Comparison of ENCODE assay signal across 10 cellular contexts in genomic region chr2:27218614-27219013, GRCh38. TPM values are rescaled to one million over a fixed set of nuclear protein-coding genes. Genes with fewer than 3 reads are reported as not detected.
DNase-seq lines count a peak whose midpoint lies in the region; ATAC-seq, FAIRE-seq and TF ChIP-seq lines count a peak whose summit lies in the region.
"Had no signal": no experiment of that assay in that cellular context is flagged by ENCODE, and none has a peak within 500 bp of the region (broad histone marks: within the 10 kb centered on the region; RNA-seq: fewer than 3 reads in every experiment).

No MANE protein-coding gene starts in this region.

- H3K4me3 ChIP-seq in GM06990 (replicated peaks; ENCODE audit: low read depth, low read length) (peak overlapping the region; percentile 94), Karpas-422 (ENCODE audit: low read length) (peak overlapping the region; percentile 75), GM12878 (peak overlapping the region; percentile 79), neural cell (ENCODE audit: low read length) (peak overlapping the region; percentile 86), uterus (no peak overlapping the region)

- H3K27me3 ChIP-seq in GM06990 (replicated peaks; ENCODE audit: control insufficient read depth, insufficient read depth, low read length) (no peaks in the 10 kb centered on the region), Karpas-422 (ENCODE audit: low read length) (no peaks in the 10 kb centered on the region), GM12878 (replicated peaks in 1 of 2; ENCODE audit: control insufficient read depth in 2 of 2, insufficient read depth in 2 of 2, low read length in 1 of 2) (no peaks in the 10 kb centered on the region), neural cell (ENCODE audit: insufficient read depth, low read depth, low read length) (no peaks in the 10 kb centered on the region), uterus (no peaks in the 10 kb centered on the region)

- no peak for DNase-seq in GM06990 (ENCODE audit: extremely low read depth, insufficient read length)
- peak; percentile 84 for DNase-seq in Karpas-422
- no peak for DNase-seq in GM12878 (ENCODE audit: low read depth, low spot score)
- DNase-seq in uterus: no peak
- DNase-seq in amniotic stem cell (lab: John Stamatoyannopoulos, UW): no peak
- DNase-seq: SHP77 had no signal

- TF ChIP-seq CTCF in GM06990 (IDR thresholded peaks at IDR 0.05; ENCODE audit: insufficient read depth, low read length, poor library complexity, severe bottlenecking) (no peak), GM12878 (IDR thresholded peaks at IDR 0.05 in 2 of 3, conservative IDR thresholded peaks at IDR 0.05 in 1 of 3; ENCODE audit: control insufficient read depth in 2 of 3, extremely low read depth in 1 of 3, insufficient read depth in 1 of 3, low read depth in 3 of 3, low read length in 3 of 3) (no peak), neural cell (IDR thresholded peaks at IDR 0.05; ENCODE audit: poor library complexity, severe bottlenecking) (no peak), uterus (IDR thresholded peaks at IDR 0.05) (no peak)

- H3K27ac ChIP-seq in Karpas-422 (ENCODE audit: low read length) (peak overlapping the region; percentile 83), GM12878 (ENCODE audit: control insufficient read depth, insufficient read depth) (peak overlapping the region; percentile 83), neural cell (ENCODE audit: low read length) (no peak overlapping the region), uterus (no peak overlapping the region)
- H3K27ac ChIP-seq: prostate gland had no signal

- no peak for ATAC-seq in GM12878
- no peak for ATAC-seq in HG03520 (IDR thresholded peaks at IDR 0.05; ENCODE audit: unreplicated experiment)
- no peak for ATAC-seq in GM18519 (IDR thresholded peaks at IDR 0.05; ENCODE audit: low FRiP score, unreplicated experiment)

- WGBS in GM12878 (ENCODE audit: insufficient coverage, insufficient replicate concordance, low lambda C conversion rate, missing lambda C conversion rate): 35% methylated on average over 4 of the region's 4 CpGs

- in situ Hi-C loops in GM12878 (cut with MboI): no loop called here

- H3K4me1 ChIP-seq in Karpas-422 (ENCODE audit: low read length): peaks cover 45% of the 10 kb centered on the region
- peaks cover 3% of the 10 kb centered on the region; the same call in 1 of the 2 replicates for H3K4me1 ChIP-seq in GM12878 (ENCODE audit: control insufficient read depth, insufficient read depth, low read length)
- H3K4me1 ChIP-seq in uterus: no peaks in the 10 kb centered on the region

- H3K9ac ChIP-seq in Karpas-422 (ENCODE audit: low read length) (peak overlapping the region; percentile 91), GM12878 (ENCODE audit: control insufficient read depth, insufficient read depth, low read length) (peak overlapping the region; percentile 93), neural cell (ENCODE audit: low read length) (no peak overlapping the region)

- peaks cover 21% of the 10 kb centered on the region for H3K36me3 ChIP-seq in GM06990 (ENCODE audit: control insufficient read depth, insufficient read depth, low read length)
- H3K36me3 ChIP-seq in Karpas-422 (ENCODE audit: insufficient read depth, low read length): peaks cover 50% of the 10 kb centered on the region
- H3K36me3 ChIP-seq in GM12878 (ENCODE audit: control insufficient read depth in 2 of 2, insufficient read depth in 2 of 2, low read length in 1 of 2): peaks cover 5 to 8% of the 10 kb centered on the region in 2 experiments
- no peaks in the 10 kb centered on the region for H3K36me3 ChIP-seq in neural cell (ENCODE audit: insufficient read depth, low read length)
- H3K36me3 ChIP-seq in uterus: no peaks in the 10 kb centered on the region
- H3K36me3 ChIP-seq: prostate gland had no signal

- H2AFZ ChIP-seq in Karpas-422 (ENCODE audit: low read length) (no peak overlapping the region), GM12878 (ENCODE audit: control insufficient read depth, low read depth, low read length) (no peak overlapping the region), neural cell (ENCODE audit: low read depth, low read length) (no peak overlapping the region)

- intact Hi-C loops in GM12878 (cut with micrococcal nuclease; ENCODE audit: unreplicated experiment) (loop anchor here (10.0 kb wide), 1 partner anchor 136 kb away; the partner anchor contains the start of gene GTF3C2), uterus (cut with DNase I; ENCODE audit: low total_unique reads) (no loop called here)

- H3K4me2 ChIP-seq in Karpas-422 (ENCODE audit: low read depth, low read length, poor library complexity, severe bottlenecking): peak overlapping the region; percentile 82
- peak overlapping the region; percentile 97 for H3K4me2 ChIP-seq in GM12878 (ENCODE audit: control insufficient read depth, insufficient read depth)
- no peak overlapping the region for H3K4me2 ChIP-seq in neural cell (ENCODE audit: low read length)

- BruUV-seq in GM12878 (replicated peaks; lab: Mats Ljungman, UMichigan): no TSS peak

- SMC1A ChIA-PET in GM12878 (lab: Charles Lee; ENCODE audit: uncharacterized antibody, unreplicated experiment): interaction anchor here (0.9 to 1.3 kb wide), 2 partner anchors 84 to 86 kb away, joined by 3 read pairs; no protein-coding TSS in a partner anchor

- no peaks in the 10 kb centered on the region for H3F3A ChIP-seq in neural cell (ENCODE audit: insufficient read depth, low read length, poor library complexity, severe bottlenecking)

- no peak for TF ChIP-seq POLR2A in GM12878 (IDR thresholded peaks at IDR 0.05; ENCODE audit: low read depth, low read length)
- TF ChIP-seq POLR2A in uterus (IDR thresholded peaks at IDR 0.05): no peak

- TF ChIP-seq RAD21 in GM12878 (IDR thresholded peaks at IDR 0.05; ENCODE audit: insufficient read depth, low read depth, low read length): no peak
- TF ChIP-seq RAD21 in neural cell (conservative IDR thresholded peaks at IDR 0.05): no peak

- CTCF ChIA-PET in GM12878 (lab: Yijun Ruan, JAX): interaction anchor here (0.5 to 1.8 kb wide), 5 partner anchors 27 to 296 kb away, joined by 3 to 5 read pairs (median 4); no protein-coding TSS in a partner anchor

- H3K9me3 ChIP-seq in Karpas-422 (ENCODE audit: low read length) (no peaks in the 10 kb centered on the region), GM12878 (replicated peaks; ENCODE audit: control insufficient read depth, insufficient read depth, low read length) (no peaks in the 10 kb centered on the region), neural cell (ENCODE audit: low read length) (no peaks in the 10 kb centered on the region), uterus (no peaks in the 10 kb centered on the region)
- H3K9me3 ChIP-seq: prostate gland had no signal

- TF ChIP-seq EP300 in GM12878 (IDR thresholded peaks at IDR 0.05; ENCODE audit: borderline replicate concordance in 1 of 2, control insufficient read depth in 1 of 2, low read depth in 2 of 2, low read length in 2 of 2) (no peak), neural cell (conservative IDR thresholded peaks at IDR 0.05; ENCODE audit: poor library complexity, severe bottlenecking) (no peak)

- H3K9me2 ChIP-seq in Karpas-422 (replicated peaks; ENCODE audit: insufficient read depth, low read length) (no peaks in the 10 kb centered on the region), neural cell (ENCODE audit: insufficient read depth, low read length) (no peaks in the 10 kb centered on the region)

- POLR2A ChIA-PET in GM12878 (lab: Charles Lee): no interaction called here

- no peak for FAIRE-seq in GM12878 (lab: Jason Lieb, UNC)

- H3K79me2 ChIP-seq in Karpas-422 (ENCODE audit: low read length) (peaks cover 41% of the 10 kb centered on the region), GM12878 (ENCODE audit: control insufficient read depth, insufficient read depth, low read length) (peaks cover 23% of the 10 kb centered on the region), neural cell (replicated peaks; ENCODE audit: insufficient read depth, low read length) (peaks cover under 1% of the 10 kb centered on the region)

- RAD21 ChIA-PET in GM12878 (lab: Charles Lee; ENCODE audit: unreplicated experiment): interaction anchor here (0.6 to 1.2 kb wide), 5 partner anchors 61 to 1349 kb away, joined by 3 to 5 read pairs (median 4); partner anchors contain the start of gene ABHD1

- H4K20me1 ChIP-seq in Karpas-422 (ENCODE audit: insufficient read depth, low read depth, low read length): peaks cover 9% of the 10 kb centered on the region; the same call in 1 of the 2 replicates
- no peaks in the 10 kb centered on the region for H4K20me1 ChIP-seq in GM12878 (ENCODE audit: control insufficient read depth, insufficient read depth)
- H4K20me1 ChIP-seq in neural cell (ENCODE audit: insufficient read depth): no peaks in the 10 kb centered on the region

RNA-seq across cellular contexts. Expression of gene CAD, which starts 1.4 kb away (rescaled TPM):
- total RNA-seq in Karpas-422 (2014; rRNA removed; shearing (Covaris generic); ENCODE audit: low replicate concordance): 69.5 and 71.4 TPM in 2 replicates
- 102 and 104 TPM in 2 replicates for total RNA-seq in GM12878 (2013; cell fraction: nucleolus; rRNA removed)
- total RNA-seq in GM12878 (2014; rRNA removed) (48.3 and 66.1 TPM in 2 replicates), GM12878 (2014; rRNA removed; fragmentation: Illumina TruSeq; extraction: Trizol) (22.8 and 23.8 TPM in 2 replicates), GM12878 (2021) (101 and 119 TPM in 2 replicates), uterus (10 to 100 TPM in 3 of 4 donors, 1 to 10 TPM in 1; 5.9 to 47.2 (median 31.3) TPM)
- 22.0 TPM for polyA plus RNA-seq in GM12878 (2011; ENCODE audit: low read depth)
- polyA plus RNA-seq in GM12878 (2011; rRNA removed) (12.0 and 24.9 TPM in 2 replicates), GM12878 (2014; fragmentation: Illumina TruSeq; extraction: Trizol) (18.5 and 43.5 TPM in 2 replicates), GM12878 (2014; fragmentation: Nextera tagmentation; extraction: Ambion mirVana) (10 to 100 TPM in 1 of 2 experiments, 1 to 10 TPM in 1; 7.6 to 12.1 TPM), GM12878 (2014; rRNA removed) (57.9 and 73.2 TPM in 2 replicates), GM12878 (2016; fragmentation: Nextera tagmentation; extraction: Ambion mirVana) (10 to 100 TPM; 68.2 to 75.5 TPM), neural cell (14.2 and 22.8 TPM in 2 replicates)
- polyA plus RNA-seq in GM12878 (2011; cell fraction: cytosol; rRNA removed): 31.8 and 34.4 TPM in 2 replicates
- polyA plus RNA-seq in GM12878 (2011; cell fraction: nucleus; rRNA removed): 212 and 266 TPM in 2 replicates
- polyA plus RNA-seq in GM12878 (2012): 34.2 and 37.0 TPM in 2 replicates
- 79.9 and 113 TPM in 2 replicates for polyA minus RNA-seq in GM12878 (2011; rRNA and poly(A)+ RNA removed)
- polyA minus RNA-seq in GM12878 (2011; cell fraction: cytosol; rRNA and poly(A)+ RNA removed): 50.4 and 85.0 TPM in 2 replicates
- polyA minus RNA-seq in GM12878 (2011; cell fraction: nucleus; rRNA and poly(A)+ RNA removed): 90.4 and 154 TPM in 2 replicates
- 16.8 and 19.5 TPM in 2 replicates for polyA minus RNA-seq in neural cell

RNA-seq across cellular contexts. Expression of gene SLC5A6, which starts 6.5 kb away (rescaled TPM):
- 23.7 and 38.4 TPM in 2 replicates for total RNA-seq in Karpas-422 (2014; rRNA removed; shearing (Covaris generic); ENCODE audit: low replicate concordance)
- total RNA-seq in GM12878 (2013; cell fraction: nucleolus; rRNA removed): 240 and 258 TPM in 2 replicates
- 52.3 and 53.9 TPM in 2 replicates for total RNA-seq in GM12878 (2014; rRNA removed)
- total RNA-seq in GM12878 (2014; rRNA removed; fragmentation: Illumina TruSeq; extraction: Trizol): 27.8 and 29.4 TPM in 2 replicates
- total RNA-seq in GM12878 (2021): 52.8 and 58.5 TPM in 2 replicates
- polyA plus RNA-seq in GM12878 (2011; ENCODE audit: low read depth): 20.7 TPM
- 50.6 and 101 TPM in 2 replicates for polyA plus RNA-seq in GM12878 (2011; rRNA removed)
- polyA plus RNA-seq in GM12878 (2011; cell fraction: cytosol; rRNA removed): 116 and 123 TPM in 2 replicates
- 527 and 554 TPM in 2 replicates for polyA plus RNA-seq in GM12878 (2011; cell fraction: nucleus; rRNA removed)
- 30.5 and 33.7 TPM in 2 replicates for polyA plus RNA-seq in GM12878 (2012)
- 35.7 and 42.6 TPM in 2 replicates for polyA plus RNA-seq in GM12878 (2014; fragmentation: Illumina TruSeq; extraction: Trizol)
- polyA plus RNA-seq in GM12878 (2014; fragmentation: Nextera tagmentation; extraction: Ambion mirVana): 10 to 100 TPM; 13.1 to 13.5 TPM
- polyA plus RNA-seq in GM12878 (2014; rRNA removed): 54.3 and 56.8 TPM in 2 replicates
- 10 to 100 TPM; 60.4 to 67.5 TPM for polyA plus RNA-seq in GM12878 (2016; fragmentation: Nextera tagmentation; extraction: Ambion mirVana)
- polyA minus RNA-seq in GM12878 (2011; rRNA and poly(A)+ RNA removed): 95.3 and 102 TPM in 2 replicates
- polyA minus RNA-seq in GM12878 (2011; cell fraction: cytosol; rRNA and poly(A)+ RNA removed): 24.2 and 31.5 TPM in 2 replicates
- 86.3 and 152 TPM in 2 replicates for polyA minus RNA-seq in GM12878 (2011; cell fraction: nucleus; rRNA and poly(A)+ RNA removed)
- polyA plus RNA-seq in neural cell: 64.3 and 98.4 TPM in 2 replicates
- 54.3 and 56.1 TPM in 2 replicates for polyA minus RNA-seq in neural cell
- 10 to 100 TPM; 20.5 to 69.7 (median 60.5) TPM for total RNA-seq in uterus

RNA-seq across cellular contexts. Expression of gene ATRAID, which starts 6.8 kb away (rescaled TPM):
- 125 and 167 TPM in 2 replicates for total RNA-seq in Karpas-422 (2014; rRNA removed; shearing (Covaris generic); ENCODE audit: low replicate concordance)
- 75.0 and 89.6 TPM in 2 replicates for total RNA-seq in GM12878 (2013; cell fraction: nucleolus; rRNA removed)
- total RNA-seq in GM12878 (2014; rRNA removed): 97.5 and 113 TPM in 2 replicates
- 79.5 and 80.7 TPM in 2 replicates for total RNA-seq in GM12878 (2014; rRNA removed; fragmentation: Illumina TruSeq; extraction: Trizol)
- 65.6 and 68.9 TPM in 2 replicates for total RNA-seq in GM12878 (2021)
- 62.0 TPM for polyA plus RNA-seq in GM12878 (2011; ENCODE audit: low read depth)
- 129 and 143 TPM in 2 replicates for polyA plus RNA-seq in GM12878 (2011; rRNA removed)
- polyA plus RNA-seq in GM12878 (2011; cell fraction: cytosol; rRNA removed): 160 and 167 TPM in 2 replicates
- polyA plus RNA-seq in GM12878 (2011; cell fraction: nucleus; rRNA removed): 75.6 and 107 TPM in 2 replicates
- 72.0 and 78.0 TPM in 2 replicates for polyA plus RNA-seq in GM12878 (2012)
- 103 and 107 TPM in 2 replicates for polyA plus RNA-seq in GM12878 (2014; fragmentation: Illumina TruSeq; extraction: Trizol)
- 100 to 1,000 TPM; 137 to 142 TPM for polyA plus RNA-seq in GM12878 (2014; fragmentation: Nextera tagmentation; extraction: Ambion mirVana)
- polyA plus RNA-seq in GM12878 (2014; rRNA removed): 88.5 and 102 TPM in 2 replicates
- 100 to 1,000 TPM; 163 to 180 TPM for polyA plus RNA-seq in GM12878 (2016; fragmentation: Nextera tagmentation; extraction: Ambion mirVana)
- 64.1 and 75.9 TPM in 2 replicates for polyA minus RNA-seq in GM12878 (2011; rRNA and poly(A)+ RNA removed)
- 29.9 and 33.6 TPM in 2 replicates for polyA minus RNA-seq in GM12878 (2011; cell fraction: cytosol; rRNA and poly(A)+ RNA removed)
- 39.4 and 52.1 TPM in 2 replicates for polyA minus RNA-seq in GM12878 (2011; cell fraction: nucleus; rRNA and poly(A)+ RNA removed)
- polyA plus RNA-seq in neural cell: 94.3 and 121 TPM in 2 replicates
- 51.3 and 52.3 TPM in 2 replicates for polyA minus RNA-seq in neural cell
- 100 to 1,000 TPM; 105 to 235 (median 144) TPM for total RNA-seq in uterus

RNA-seq across cellular contexts. Expression of gene SLC30A3, which starts 44.2 kb away (rescaled TPM):
- 0.19 and 0.29 TPM in 2 replicates for total RNA-seq in Karpas-422 (2014; rRNA removed; shearing (Covaris generic); ENCODE audit: low replicate concordance)
- 1.3 TPM in 1 of 2 replicates, not detected in the other for total RNA-seq in GM12878 (2013; cell fraction: nucleolus; rRNA removed)
- total RNA-seq in GM12878 (2014; rRNA removed) (not detected in 2 replicates), GM12878 (2014; rRNA removed; fragmentation: Illumina TruSeq; extraction: Trizol) (not detected in 2 replicates), GM12878 (2021) (not detected in 2 replicates), uterus (1 to 10 TPM in 1 of 4 donors, under 1 TPM in 2, not detected in 1; 0.35 to 2.1 (median 0.88) TPM)
- polyA plus RNA-seq in GM12878 (2011; ENCODE audit: low read depth): 0.24 TPM
- polyA plus RNA-seq in GM12878 (2011; rRNA removed) (0.12 and 0.23 TPM in 2 replicates), GM12878 (2014; fragmentation: Illumina TruSeq; extraction: Trizol) (not detected in 2 replicates), GM12878 (2014; fragmentation: Nextera tagmentation; extraction: Ambion mirVana) (not detected), GM12878 (2014; rRNA removed) (0.06 TPM in 1 of 2 replicates, not detected in the other), GM12878 (2016; fragmentation: Nextera tagmentation; extraction: Ambion mirVana) (not detected), neural cell (not detected in 2 replicates)
- 0.39 and 0.47 TPM in 2 replicates for polyA plus RNA-seq in GM12878 (2011; cell fraction: cytosol; rRNA removed)
- polyA plus RNA-seq in GM12878 (2011; cell fraction: nucleus; rRNA removed): 1.3 and 1.8 TPM in 2 replicates
- 0.18 and 0.20 TPM in 2 replicates for polyA plus RNA-seq in GM12878 (2012)
- polyA minus RNA-seq in GM12878 (2011; rRNA and poly(A)+ RNA removed): 0.07 and 0.15 TPM in 2 replicates
- polyA minus RNA-seq in GM12878 (2011; cell fraction: cytosol; rRNA and poly(A)+ RNA removed): 0.62 TPM in 1 of 2 replicates, not detected in the other
- polyA minus RNA-seq in GM12878 (2011; cell fraction: nucleus; rRNA and poly(A)+ RNA removed): 0.12 and 0.19 TPM in 2 replicates
- polyA minus RNA-seq in neural cell: not detected in 2 replicates

RNA-seq across cellular contexts. Expression of gene DNAJC5G, which starts 56.6 kb away (rescaled TPM):
- not detected in 2 replicates for total RNA-seq in Karpas-422 (2014; rRNA removed; shearing (Covaris generic); ENCODE audit: low replicate concordance)
- total RNA-seq in GM12878 (2013; cell fraction: nucleolus; rRNA removed): not detected in 2 replicates
- not detected in 2 replicates for total RNA-seq in GM12878 (2014; rRNA removed)
- not detected in 2 replicates for total RNA-seq in GM12878 (2014; rRNA removed; fragmentation: Illumina TruSeq; extraction: Trizol)
- not detected in 2 replicates for total RNA-seq in GM12878 (2021)
- polyA plus RNA-seq in GM12878 (2011; ENCODE audit: low read depth): not detected
- polyA plus RNA-seq in GM12878 (2011; rRNA removed): not detected in 2 replicates
- polyA plus RNA-seq in GM12878 (2011; cell fraction: cytosol; rRNA removed): not detected in 2 replicates
- polyA plus RNA-seq in GM12878 (2011; cell fraction: nucleus; rRNA removed): 0.07 TPM in 1 of 2 replicates, not detected in the other
- 0.23 TPM in 1 of 2 replicates, not detected in the other for polyA plus RNA-seq in GM12878 (2012)
- polyA plus RNA-seq in GM12878 (2014; fragmentation: Illumina TruSeq; extraction: Trizol): not detected in 2 replicates
- not detected for polyA plus RNA-seq in GM12878 (2014; fragmentation: Nextera tagmentation; extraction: Ambion mirVana)
- not detected in 2 replicates for polyA plus RNA-seq in GM12878 (2014; rRNA removed)
- polyA plus RNA-seq in GM12878 (2016; fragmentation: Nextera tagmentation; extraction: Ambion mirVana): not detected
- polyA minus RNA-seq in GM12878 (2011; rRNA and poly(A)+ RNA removed): not detected in 2 replicates
- not detected in 2 replicates for polyA minus RNA-seq in GM12878 (2011; cell fraction: cytosol; rRNA and poly(A)+ RNA removed)
- not detected in 2 replicates for polyA minus RNA-seq in GM12878 (2011; cell fraction: nucleus; rRNA and poly(A)+ RNA removed)
- polyA plus RNA-seq in neural cell: not detected in 2 replicates
- polyA minus RNA-seq in neural cell: not detected in 2 replicates
- 1 to 10 TPM in 2 of 4 donors, under 1 TPM in 1, not detected in 1; 0.77 to 3.9 (median 1.5) TPM for total RNA-seq in uterus

Comparison
In these comparisons a context has a peak if more than half of its experiments do, and no peak if none do; other contexts are left out.
1. H3K4me3 ChIP-seq: peak in GM06990 (single experiment), Karpas-422 (single experiment), GM12878 (single experiment) and neural cell (single experiment); none in uterus (0 of 2).
2. H3K27ac ChIP-seq: peak in Karpas-422 (single experiment) and GM12878 (single experiment); none in neural cell (single experiment) and uterus (0 of 2).